In the genomic region with DNA sequence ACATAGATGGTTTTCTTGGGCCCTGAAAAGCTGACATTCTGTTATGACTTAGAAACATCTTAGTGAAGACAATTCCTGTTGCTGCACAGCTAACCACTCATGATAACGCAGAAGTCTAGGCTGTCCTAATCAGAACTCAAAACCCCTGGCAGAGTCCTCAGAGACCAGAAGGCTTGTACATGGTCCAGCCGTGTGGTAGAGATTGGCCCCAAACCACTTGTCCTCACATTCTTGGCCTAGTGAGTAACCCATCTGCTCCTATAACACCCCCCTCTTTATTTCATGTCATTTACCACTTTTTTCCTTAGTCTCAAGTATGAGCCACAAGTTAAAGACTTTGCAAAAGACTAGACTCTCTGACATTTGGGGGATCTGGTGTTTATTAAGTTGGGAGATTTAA, we compare ENCODE assay signal across 23 cellular contexts.
DNase-seq lines count a peak whose midpoint lies in the region; ATAC-seq and TF ChIP-seq lines count a peak whose summit lies in the region.
"Had no signal": no experiment of that assay in that cellular context is flagged by ENCODE, and none has a peak within 500 bp of the region (broad histone marks: within the 10 kb centered on the region; RNA-seq: fewer than 3 reads in every experiment).

No MANE protein-coding gene starts in this region.

- no peak overlapping the region for H2AK5ac ChIP-seq in mesenchymal stem cell (ENCODE audit: low read length, severe bottlenecking)

- no peak overlapping the region for H2BK5ac ChIP-seq in mesenchymal stem cell (ENCODE audit: low read depth, low read length, poor library complexity, severe bottlenecking)

- no peaks in the 10 kb centered on the region for H3K9me2 ChIP-seq in GM23248 (ENCODE audit: insufficient read depth)

- no peak overlapping the region for H3K4ac ChIP-seq in mesenchymal stem cell (ENCODE audit: low read depth in 1 of 2, low read length in 2 of 2)

- H3K9ac ChIP-seq in GM23248 (no peak overlapping the region), mesenchymal stem cell (ENCODE audit: low read length) (no peak overlapping the region)
- H3K9ac ChIP-seq: BLaER1, KMS-11 had no signal

- in situ Hi-C loops in GM23248 (cut with MboI) (no loop called here), brain microvascular endothelial cell (cut with HindIII; ENCODE audit: low pct_ligation_motif_present, low sequenced_read_pairs) (no loop called here)

- no peak for TF ChIP-seq CTCF in brain microvascular endothelial cell (IDR thresholded peaks at IDR 0.05; ENCODE audit: low read depth, low read length, missing control alignments)

- 8 to 9% methylated on average over 2 of the region's 2 CpGs for WGBS in GM23248 (ENCODE audit: low coverage in 1 of 2, low lambda C conversion rate in 2 of 2, missing lambda C conversion rate in 2 of 2), 2 experiments
- 26% methylated on average over 2 of the region's 2 CpGs for WGBS in mesenchymal stem cell

- H3K27me3 ChIP-seq in GM23248 (replicated peaks; ENCODE audit: insufficient read depth) (no peaks in the 10 kb centered on the region; the same call in none of the 2 replicates), brain microvascular endothelial cell (replicated peaks) (no peaks in the 10 kb centered on the region), mesenchymal stem cell (ENCODE audit: control insufficient read depth in 1 of 2, insufficient read depth in 1 of 2, low read length in 2 of 2) (peaks cover 2% of the 10 kb centered on the region in 2 experiments)
- H3K27me3 ChIP-seq: BLaER1 had no signal

- no peak overlapping the region for H4K8ac ChIP-seq in mesenchymal stem cell (ENCODE audit: low read length)

- ATAC-seq in HG02870 (IDR thresholded peaks at IDR 0.05; ENCODE audit: unreplicated experiment) (no peak), GM19452 (IDR thresholded peaks at IDR 0.05; ENCODE audit: unreplicated experiment) (no peak)
- ATAC-seq: SK-N-SH treated with all-trans-retinoic acid at 6 μM for 48 hours had no signal

- peak; percentile 78 for DNase-seq in AG08395 (ENCODE audit: low spot score)
- DNase-seq in GM23248: peak; percentile 52
- peak; percentile 32 for DNase-seq in brain microvascular endothelial cell
- peak; percentile 65 for DNase-seq in mesenchymal stem cell
- no peak for DNase-seq in T1000 (lab: John Stamatoyannopoulos, UW)
- DNase-seq in NCI-H748 treated with DMSO at 0.1 percent for 48 hours (lab: John Stamatoyannopoulos, UW): no peak
- DNase-seq: CD4-positive, alpha-beta memory T cell; DMS153; EL; H9; NCI-H1417 treated with DMSO at 0.1 percent for 48 hours; NCI-H187 treated with DMSO at 0.1 percent for 48 hours; NCI-H226; NCI-H524; PC-9; SIG-M5 had no signal

- peaks cover 5% of the 10 kb centered on the region; the same call in 1 of the 2 replicates for H3F3A ChIP-seq in GM23248 (ENCODE audit: insufficient read depth)

- H3K79me1 ChIP-seq in mesenchymal stem cell (replicated peaks; ENCODE audit: low read length, poor library complexity, severe bottlenecking): no peaks in the 10 kb centered on the region

- H3K14ac ChIP-seq in mesenchymal stem cell (ENCODE audit: low read length in 2 of 2): no peak overlapping the region

- no peak overlapping the region for H2AFZ ChIP-seq in GM23248
- H2AFZ ChIP-seq in mesenchymal stem cell (ENCODE audit: low read depth, low read length): no peak overlapping the region
- H2AFZ ChIP-seq: PC-9 had no signal

- H3K23ac ChIP-seq in mesenchymal stem cell (ENCODE audit: low read length in 2 of 2): no peak overlapping the region

- H3K4me2 ChIP-seq in GM23248 (ENCODE audit: unreplicated experiment) (no peak overlapping the region), mesenchymal stem cell (ENCODE audit: low read length, poor library complexity, severe bottlenecking) (no peak overlapping the region)
- H3K4me2 ChIP-seq: BLaER1, KMS-11, PC-9 had no signal

- H3K4me3 ChIP-seq in GM23248 (no peak overlapping the region), brain microvascular endothelial cell (ENCODE audit: low read depth, low read length) (no peak overlapping the region), mesenchymal stem cell (ENCODE audit: insufficient read depth in 1 of 2, low read depth in 1 of 2, low read length in 2 of 2) (no peak overlapping the region)
- H3K4me3 ChIP-seq: BLaER1, PC-9 had no signal

- H2BK12ac ChIP-seq in mesenchymal stem cell (ENCODE audit: low read length in 2 of 2): no peak overlapping the region

- H2BK120ac ChIP-seq in mesenchymal stem cell (ENCODE audit: low read depth, low read length): no peak overlapping the region

- no peaks in the 10 kb centered on the region for H3K36me3 ChIP-seq in GM23248 (ENCODE audit: low read depth)
- H3K36me3 ChIP-seq in brain microvascular endothelial cell (replicated peaks): no peaks in the 10 kb centered on the region
- H3K36me3 ChIP-seq in mesenchymal stem cell (ENCODE audit: control insufficient read depth in 1 of 2, insufficient read depth in 2 of 2, low read depth in 1 of 2, low read length in 2 of 2): no peaks in the 10 kb centered on the region
- H3K36me3 ChIP-seq: BLaER1 had no signal

- H3K9me3 ChIP-seq in GM23248 (ENCODE audit: low read depth): no peaks in the 10 kb centered on the region
- H3K9me3 ChIP-seq in mesenchymal stem cell (ENCODE audit: control insufficient read depth, low read length): no peaks in the 10 kb centered on the region
- H3K9me3 ChIP-seq: BLaER1 had no signal

- H3K27ac ChIP-seq in GM23248 (no peak overlapping the region), brain microvascular endothelial cell (no peak overlapping the region), mesenchymal stem cell (ENCODE audit: low read length, poor library complexity, severe bottlenecking) (no peak overlapping the region)
- H3K27ac ChIP-seq: 22Rv1, BLaER1, KMS-11, PC-9, RWPE1 had no signal

- no peaks in the 10 kb centered on the region for H4K20me1 ChIP-seq in GM23248 (ENCODE audit: insufficient read depth)
- H4K20me1 ChIP-seq: BLaER1 had no signal

- H3K79me2 ChIP-seq in GM23248 (ENCODE audit: insufficient read depth): no peaks in the 10 kb centered on the region

- peaks cover 12% of the 10 kb centered on the region; the same call in 1 of the 2 replicates for H3K4me1 ChIP-seq in GM23248 (ENCODE audit: insufficient read depth)
- peaks cover 6% of the 10 kb centered on the region for H3K4me1 ChIP-seq in mesenchymal stem cell (ENCODE audit: control insufficient read depth, insufficient read depth, low read depth, low read length)

- H3K18ac ChIP-seq in mesenchymal stem cell (ENCODE audit: low read depth in 1 of 2, low read length in 2 of 2): no peak overlapping the region

- no peak overlapping the region for H4K91ac ChIP-seq in mesenchymal stem cell (ENCODE audit: low read length)

- no peak overlapping the region for H2BK15ac ChIP-seq in mesenchymal stem cell (ENCODE audit: low read depth, poor library complexity, severe bottlenecking)

Comparison
In these comparisons a context has a peak if more than half of its experiments do, and no peak if none do; other contexts are left out.
1. DNase-seq: peak in AG08395 (single experiment), GM23248 (single experiment), brain microvascular endothelial cell (single experiment) and mesenchymal stem cell (single experiment); none in T1000 (single experiment) and NCI-H748 treated with DMSO at 0.1 percent for 48 hours (single experiment).